8 cellular contexts compared by ENCODE assay signal in genomic region chrX:66074920-66075879, GRCh38. TPM values are rescaled to one million over a fixed set of nuclear protein-coding genes. Genes with fewer than 3 reads are reported as not detected.
DNase-seq lines count a peak whose midpoint lies in the region; ATAC-seq and TF ChIP-seq lines count a peak whose summit lies in the region.

No MANE protein-coding gene starts in this region.

- TF ChIP-seq CTCF in A673 (conservative IDR thresholded peaks at IDR 0.05; ENCODE audit: low read depth, low read length) (no peak), right atrium auricular region (IDR thresholded peaks at IDR 0.05) (no peak), GM13977 (IDR thresholded peaks at IDR 0.05; ENCODE audit: extremely low read depth, insufficient read depth, missing control alignments) (no peak), HFFc6 (IDR thresholded peaks at IDR 0.05) (no peak)

- H3K4me1 Mint-ChIP-seq in activated CD8-positive, alpha-beta memory T cell treated with anti-CD3 and anti-CD28 coated beads, Interleukin-2, amount 10 ng/mL, durations not matched to agents 7 days and 5 days, result peaks cover 23% of the 10 kb centered on the region
- H3K4me1 Mint-ChIP-seq in HFFc6 (ENCODE audit: low read depth), result no peaks in the 10 kb centered on the region

- WGBS in thymus, result 69% methylated on average over 24 of the region's 24 CpGs

- DNase-seq in A673 (ENCODE audit: low spot score) (peak; percentile 32), right atrium auricular region (ENCODE audit: low spot score) (peak; percentile 70), GM13977 (ENCODE audit: low spot score) (no peak), HFFc6 (no peak)
- DNase-seq in activated CD8-positive, alpha-beta memory T cell treated with anti-CD3 and anti-CD28 coated beads, Interleukin-2, amount 10 ng/mL, durations not matched to agents 7 days and 5 days, result peak; percentile 67

- in situ Hi-C loops in GM13977 (cut with MboI; ENCODE audit: low pct_unique_long_range_greater_than_20kb, low sequenced_read_pairs, unreplicated experiment), result no loop called here

- H3K4me3 ChIP-seq in A673 (ENCODE audit: low read depth, low read length, poor library complexity, severe bottlenecking) (no peak overlapping the region), right atrium auricular region (no peak overlapping the region), thymus (ENCODE audit: low read length) (no peak overlapping the region)

- ATAC-seq in HG03378 (IDR thresholded peaks at IDR 0.05; ENCODE audit: unreplicated experiment) (peak; percentile 75), GM21526 (IDR thresholded peaks at IDR 0.05; ENCODE audit: low FRiP score, unreplicated experiment) (no peak)
- peak; percentile 58 for ATAC-seq in activated CD8-positive, alpha-beta memory T cell treated with anti-CD3 and anti-CD28 coated beads, Interleukin-2, amount 10 ng/mL, durations not matched to agents 7 days and 5 days

- H3K27me3 Mint-ChIP-seq in activated CD8-positive, alpha-beta memory T cell treated with anti-CD3 and anti-CD28 coated beads, Interleukin-2, amount 10 ng/mL, durations not matched to agents 7 days and 5 days, result no peaks in the 10 kb centered on the region
- no peaks in the 10 kb centered on the region for H3K27me3 Mint-ChIP-seq in HFFc6 (ENCODE audit: insufficient read depth)

- H3K4me1 ChIP-seq in A673 (ENCODE audit: insufficient read depth, low read length, poor library complexity, severe bottlenecking) (no peaks in the 10 kb centered on the region), right atrium auricular region (no peaks in the 10 kb centered on the region), thymus (ENCODE audit: control insufficient read depth, insufficient read depth, low read length) (no peaks in the 10 kb centered on the region)

- no TSS peak for BruUV-seq in A673 (replicated peaks; lab: Mats Ljungman, UMichigan)

- intact Hi-C loops in A673 (cut with micrococcal nuclease; ENCODE audit: unreplicated experiment), result no loop called here

- H3K9me3 Mint-ChIP-seq in activated CD8-positive, alpha-beta memory T cell treated with anti-CD3 and anti-CD28 coated beads, Interleukin-2, amount 10 ng/mL, durations not matched to agents 7 days and 5 days (ENCODE audit: low read depth), result peaks cover 7% of the 10 kb centered on the region
- H3K9me3 Mint-ChIP-seq in HFFc6, result peaks cover 5% of the 10 kb centered on the region

- peak overlapping the region; percentile 53 for H3K4me3 Mint-ChIP-seq in activated CD8-positive, alpha-beta memory T cell treated with anti-CD3 and anti-CD28 coated beads, Interleukin-2, amount 10 ng/mL, durations not matched to agents 7 days and 5 days
- no peak overlapping the region for H3K4me3 Mint-ChIP-seq in HFFc6

- H3K27me3 ChIP-seq in A673 (replicated peaks; ENCODE audit: insufficient read depth, low read depth, low read length, poor library complexity), result no peaks in the 10 kb centered on the region
- H3K27me3 ChIP-seq in right atrium auricular region, result no peaks in the 10 kb centered on the region
- no peaks in the 10 kb centered on the region for H3K27me3 ChIP-seq in thymus (ENCODE audit: control insufficient read depth, insufficient read depth)

- H3K36me3 Mint-ChIP-seq in activated CD8-positive, alpha-beta memory T cell treated with anti-CD3 and anti-CD28 coated beads, Interleukin-2, amount 10 ng/mL, durations not matched to agents 7 days and 5 days, result peaks cover 21% of the 10 kb centered on the region
- no peaks in the 10 kb centered on the region for H3K36me3 Mint-ChIP-seq in HFFc6 (ENCODE audit: low read depth)

- POLR2A ChIA-PET in A673 (lab: Charles Lee; ENCODE audit: low non-redundant PET), result no interaction called here

- H3K36me3 ChIP-seq in A673 (ENCODE audit: insufficient read depth, low read length, poor library complexity, severe bottlenecking) (no peaks in the 10 kb centered on the region), right atrium auricular region (no peaks in the 10 kb centered on the region), thymus (ENCODE audit: control insufficient read depth, insufficient read depth) (no peaks in the 10 kb centered on the region)

- CTCF ChIA-PET in A673 (lab: Charles Lee), result no interaction called here
- CTCF ChIA-PET in activated CD8-positive, alpha-beta memory T cell treated with anti-CD3 and anti-CD28 coated beads, Interleukin-2, amount 10 ng/mL, durations not matched to agents 7 days and 5 days (lab: Charles Lee), result no interaction called here

- H3K9me3 ChIP-seq in A673 (ENCODE audit: low read depth, low read length, poor library complexity, severe bottlenecking), result no peaks in the 10 kb centered on the region
- no peaks in the 10 kb centered on the region for H3K9me3 ChIP-seq in right atrium auricular region
- H3K9me3 ChIP-seq in thymus (ENCODE audit: control insufficient read depth), result no peaks in the 10 kb centered on the region

- no peak overlapping the region for H3K27ac ChIP-seq in A673 (ENCODE audit: low read depth, low read length, poor library complexity, severe bottlenecking)
- no peak overlapping the region for H3K27ac ChIP-seq in right atrium auricular region
- H3K27ac ChIP-seq in thymus (ENCODE audit: low read depth), result peak overlapping the region; percentile 77

- peak overlapping the region; percentile 86 for H3K27ac Mint-ChIP-seq in activated CD8-positive, alpha-beta memory T cell treated with anti-CD3 and anti-CD28 coated beads, Interleukin-2, amount 10 ng/mL, durations not matched to agents 7 days and 5 days
- no peak overlapping the region for H3K27ac Mint-ChIP-seq in HFFc6

RNA-seq across cellular contexts. Expression of gene VSIG4, which starts 35.3 kb away (rescaled TPM):
- total RNA-seq in A673 (2021) (not detected in 2 replicates), right atrium auricular region (10 to 100 TPM; 28.0 to 71.6 TPM)
- total RNA-seq in activated CD8-positive, alpha-beta memory T cell treated with anti-CD3 and anti-CD28 coated beads, Interleukin-2, amount 10 ng/mL, durations not matched to agents 7 days and 5 days, result not detected
- 23.3 TPM for polyA plus RNA-seq in thymus
- not detected for total RNA-seq in HFFc6 (2021; fragmentation: NEBNext Ultra II Directional; extraction: Animal tissue kit (Norgen Biotek cat#: 25700))

Comparison
In these comparisons a context has a peak if more than half of its experiments do, and no peak if none do; other contexts are left out.
1. DNase-seq: peak in A673 (single experiment), activated CD8-positive, alpha-beta memory T cell treated with anti-CD3 and anti-CD28 coated beads, Interleukin-2, amount 10 ng/mL, durations not matched to agents 7 days and 5 days (single experiment) and right atrium auricular region (single experiment); none in GM13977 (single experiment) and HFFc6 (single experiment).
2. RNA of gene VSIG4, which starts 35.3 kb away (total RNA-seq): 28.0 to 71.6 TPM in right atrium auricular region; not detected in A673, not detected in activated CD8-positive, alpha-beta memory T cell treated with anti-CD3 and anti-CD28 coated beads, Interleukin-2, amount 10 ng/mL, durations not matched to agents 7 days and 5 days and not detected in HFFc6; every median in the first group is over 10 times any median in the second.